Comparison of ENCODE assay signal across 10 cellular contexts in genomic region chr22:18574555-18574954, GRCh38. TPM values are rescaled to one million over a fixed set of nuclear protein-coding genes. Genes with fewer than 3 reads are reported as not detected.
A peak's percentile ranks its signal among the peaks of the same experiment; 100 is the strongest.
DNase-seq lines count a peak whose midpoint lies in the region; ATAC-seq and TF ChIP-seq lines count a peak whose summit lies in the region.
"Not testable (repeated sequence)": the region's sequence is repeated elsewhere in the genome, so short reads cannot be mapped to it uniquely, and the experiment has no call there.
"Had no signal": no experiment of that assay in that cellular context is flagged by ENCODE, and none has a peak within 500 bp of the region (broad histone marks: within the 10 kb centered on the region; RNA-seq: fewer than 3 reads in every experiment).

No MANE protein-coding gene starts in this region.

- DNase-seq in GM23338 (ENCODE audit: low spot score); T-helper 17 cell; activated T-cell treated with anti-CD3 and anti-CD28 coated beads, Interleukin-2, amount 50 U/mL, for 4 hours; central memory CD8-positive, alpha-beta T cell (ENCODE audit: low spot score in 2 of 2); left ventricle myocardium superior; lung (ENCODE audit: low spot score); omental fat pad (ENCODE audit: low spot score); upper lobe of left lung: not testable (repeated sequence)

- not testable (repeated sequence) for H4K20me1 ChIP-seq in GM23338 (replicated peaks; ENCODE audit: insufficient read depth)

- intact Hi-C loops in left ventricle myocardium superior (cut with micrococcal nuclease), result not testable (repeated sequence)

- H3K27ac ChIP-seq in GM23338 (ENCODE audit: low read depth); lung (ENCODE audit: low read depth in 1 of 2, low read length in 1 of 2); upper lobe of left lung: not testable (repeated sequence)

- not testable (repeated sequence) for H2AFZ ChIP-seq in GM23338

- not testable (repeated sequence) for H3K4me1 ChIP-seq in GM23338 (ENCODE audit: insufficient read depth); lung (ENCODE audit: control insufficient read depth in 2 of 2, insufficient read depth in 2 of 2, low read length in 2 of 2); upper lobe of left lung

- H3K27ac Mint-ChIP-seq in GM23338; T-helper 17 cell; central memory CD8-positive, alpha-beta T cell (ENCODE audit: low read depth): not testable (repeated sequence)

- no CpG with 5 or more reads among the region's 13 CpGs for WGBS in lung, 2 donors
- WGBS in upper lobe of left lung, 2 donors, result 0% methylated on average over 2 of the region's 13 CpGs; no CpG with 5 or more reads in 1 of the 2 donors

- not testable (repeated sequence) for H3K9me3 ChIP-seq in T-helper 17 cell (ENCODE audit: control insufficient read depth, low read length, poor library complexity, severe bottlenecking); lung (ENCODE audit: control insufficient read depth in 2 of 2, insufficient read depth in 1 of 2, low read length in 1 of 2); upper lobe of left lung

- H3K9me2 ChIP-seq in GM23338 (ENCODE audit: insufficient read depth), result not testable (repeated sequence)

- not testable (repeated sequence) for H3K79me2 ChIP-seq in GM23338 (replicated peaks; ENCODE audit: insufficient read depth)

- TF ChIP-seq CTCF in GM23338 (conservative IDR thresholded peaks at IDR 0.05; ENCODE audit: low read depth in 2 of 2); lung (IDR thresholded peaks at IDR 0.05; ENCODE audit: control extremely low read depth, extremely low read depth); omental fat pad (IDR thresholded peaks at IDR 0.05); upper lobe of left lung (IDR thresholded peaks at IDR 0.05): not testable (repeated sequence)

- not testable (repeated sequence) for H3K4me3 ChIP-seq in GM23338, lung, upper lobe of left lung

- H3K4me3 Mint-ChIP-seq in GM23338; T-helper 17 cell; activated T-cell treated with anti-CD3 and anti-CD28 coated beads, Interleukin-2, amount 50 U/mL, for 4 hours; central memory CD8-positive, alpha-beta T cell: not testable (repeated sequence)

- H3K9me3 Mint-ChIP-seq in GM23338; activated T-cell treated with anti-CD3 and anti-CD28 coated beads, Interleukin-2, amount 50 U/mL, for 4 hours; central memory CD8-positive, alpha-beta T cell: not testable (repeated sequence)

- ATAC-seq in GM23338 (peak; percentile 2), T-helper 17 cell (peak; percentile 90), left ventricle myocardium superior (peak; percentile 9), lung (ENCODE audit: insufficient read depth, low FRiP score) (peak; percentile 21), omental fat pad (ENCODE audit: low FRiP score) (peak; percentile 12), upper lobe of left lung (ENCODE audit: low FRiP score in 2 of 2) (peak; percentile 68 to 84)
- peak; percentile 50 to 60 for ATAC-seq in activated T-cell treated with anti-CD3 and anti-CD28 coated beads, Interleukin-2, amount 50 U/mL, for 4 hours
- ATAC-seq in central memory CD8-positive, alpha-beta T cell (replicated peaks; ENCODE audit: extremely low read depth, poor library complexity, severe bottlenecking), result peak; percentile 75

- not testable (repeated sequence) for H3K36me3 ChIP-seq in GM23338 (ENCODE audit: insufficient read depth); lung (ENCODE audit: control insufficient read depth in 2 of 2, insufficient read depth in 2 of 2, low read length in 2 of 2); upper lobe of left lung

- TF ChIP-seq POLR2A in upper lobe of left lung (IDR thresholded peaks at IDR 0.05), result not testable (repeated sequence)

- not testable (repeated sequence) for H3K27me3 Mint-ChIP-seq in GM23338 (ENCODE audit: insufficient read depth, low read depth, poor library complexity); T-helper 17 cell; activated T-cell treated with anti-CD3 and anti-CD28 coated beads, Interleukin-2, amount 50 U/mL, for 4 hours (ENCODE audit: low read depth); central memory CD8-positive, alpha-beta T cell

- not testable (repeated sequence) for H3K4me1 Mint-ChIP-seq in GM23338; T-helper 17 cell; activated T-cell treated with anti-CD3 and anti-CD28 coated beads, Interleukin-2, amount 50 U/mL, for 4 hours (ENCODE audit: low read depth); central memory CD8-positive, alpha-beta T cell

- H3K27me3 ChIP-seq in GM23338 (ENCODE audit: insufficient read depth); lung (ENCODE audit: control insufficient read depth, insufficient read depth); upper lobe of left lung: not testable (repeated sequence)

- TF ChIP-seq EP300 in upper lobe of left lung (IDR thresholded peaks at IDR 0.05), result not testable (repeated sequence)

- H3K36me3 Mint-ChIP-seq in GM23338 (ENCODE audit: low read depth); T-helper 17 cell (ENCODE audit: low read depth); activated T-cell treated with anti-CD3 and anti-CD28 coated beads, Interleukin-2, amount 50 U/mL, for 4 hours (ENCODE audit: insufficient read depth); central memory CD8-positive, alpha-beta T cell (ENCODE audit: insufficient read depth): not testable (repeated sequence)

- not testable (repeated sequence) for H3F3A ChIP-seq in GM23338 (replicated peaks; ENCODE audit: low read depth)

- H3K4me2 ChIP-seq in GM23338, result not testable (repeated sequence)

RNA-seq across cellular contexts. Expression of gene RIMBP3, which starts 37.2 kb away (rescaled TPM):
- total RNA-seq in GM23338 (2014; rRNA removed; shearing (Covaris generic)), result 0.47 and 0.52 TPM in 2 replicates
- 0.09 and 0.10 TPM in 2 replicates for polyA plus RNA-seq in GM23338 (2016; fragmentation: Nextera tagmentation; extraction: Ambion mirVana)
- total RNA-seq in T-helper 17 cell, result under 1 TPM; 0.68 to 0.92 TPM
- total RNA-seq in activated T-cell treated with anti-CD3 and anti-CD28 coated beads, Interleukin-2, amount 50 U/mL, for 4 hours, result under 1 TPM; 0.45 to 0.89 (median 0.65) TPM
- total RNA-seq in left ventricle myocardium superior, result 0.20 TPM
- total RNA-seq in lung, result 1 to 10 TPM in 1 of 2 donors, under 1 TPM in 1; 0.11 to 1.3 TPM
- under 1 TPM; 0.10 TPM for polyA plus RNA-seq in lung
- total RNA-seq in omental fat pad, result under 1 TPM; 0.09 to 0.47 (median 0.24) TPM
- 1 to 10 TPM in 3 of 6 donors, under 1 TPM in 2, not detected in 1; 0.44 to 1.7 (median 1.0) TPM for total RNA-seq in upper lobe of left lung

RNA-seq across cellular contexts. Expression of gene TMEM191B, which starts 47.0 kb away (rescaled TPM):
- 3.6 and 26.3 TPM in 2 replicates for total RNA-seq in GM23338 (2014; rRNA removed; shearing (Covaris generic))
- polyA plus RNA-seq in GM23338 (2016; fragmentation: Nextera tagmentation; extraction: Ambion mirVana), result 5.3 and 8.3 TPM in 2 replicates
- 1 to 10 TPM in 1 of 2 donors, not detected in 1; 4.8 TPM for total RNA-seq in T-helper 17 cell
- 1 to 10 TPM in 1 of 3 donors, under 1 TPM in 1, not detected in 1; 0.22 to 1.0 TPM for total RNA-seq in activated T-cell treated with anti-CD3 and anti-CD28 coated beads, Interleukin-2, amount 50 U/mL, for 4 hours
- 0.59 TPM for total RNA-seq in left ventricle myocardium superior
- 1 to 10 TPM in 1 of 2 donors, not detected in 1; 8.1 TPM for total RNA-seq in lung
- 1 to 10 TPM; 1.3 to 1.8 TPM for polyA plus RNA-seq in lung
- 1 to 10 TPM in 1 of 4 donors, under 1 TPM in 1, not detected in 2; 0.24 to 4.1 TPM for total RNA-seq in omental fat pad
- total RNA-seq in upper lobe of left lung, result 1 to 10 TPM in 4 of 6 donors, not detected in 2; 3.1 to 8.4 (median 6.0) TPM

RNA-seq across cellular contexts. Expression of gene GGTLC3, which starts 56.6 kb away (rescaled TPM):
- total RNA-seq in GM23338 (2014; rRNA removed; shearing (Covaris generic)), result not detected in 2 replicates
- polyA plus RNA-seq in GM23338 (2016; fragmentation: Nextera tagmentation; extraction: Ambion mirVana) (not detected in 2 replicates), lung (10 to 100 TPM in 1 of 2 donors, under 1 TPM in 1; 0.24 to 10.5 TPM)
- total RNA-seq in T-helper 17 cell (not detected), left ventricle myocardium superior (not detected), lung (1 to 10 TPM in 1 of 2 donors, under 1 TPM in 1; 0.40 to 2.1 TPM), omental fat pad (not detected), upper lobe of left lung (1 to 10 TPM in 5 of 6 donors, not detected in 1; 3.0 to 7.2 (median 5.2) TPM)
- total RNA-seq in activated T-cell treated with anti-CD3 and anti-CD28 coated beads, Interleukin-2, amount 50 U/mL, for 4 hours, result not detected
- total RNA-seq: G401, HFFc6 had no signal

Comparison
In these comparisons a context has a peak if more than half of its experiments do, and no peak if none do; other contexts are left out.
1. ATAC-seq: peak in every context shown above with its lines; median percentile 90 in T-helper 17 cell; 76 in upper lobe of left lung; 75 in central memory CD8-positive, alpha-beta T cell; 55 in activated T-cell treated with anti-CD3 and anti-CD28 coated beads, Interleukin-2, amount 50 U/mL, for 4 hours; 21 in lung; 12 in omental fat pad; 9 in left ventricle myocardium superior; 2 in GM23338.